8 cellular contexts compared by ENCODE assay signal in the genomic region with DNA sequence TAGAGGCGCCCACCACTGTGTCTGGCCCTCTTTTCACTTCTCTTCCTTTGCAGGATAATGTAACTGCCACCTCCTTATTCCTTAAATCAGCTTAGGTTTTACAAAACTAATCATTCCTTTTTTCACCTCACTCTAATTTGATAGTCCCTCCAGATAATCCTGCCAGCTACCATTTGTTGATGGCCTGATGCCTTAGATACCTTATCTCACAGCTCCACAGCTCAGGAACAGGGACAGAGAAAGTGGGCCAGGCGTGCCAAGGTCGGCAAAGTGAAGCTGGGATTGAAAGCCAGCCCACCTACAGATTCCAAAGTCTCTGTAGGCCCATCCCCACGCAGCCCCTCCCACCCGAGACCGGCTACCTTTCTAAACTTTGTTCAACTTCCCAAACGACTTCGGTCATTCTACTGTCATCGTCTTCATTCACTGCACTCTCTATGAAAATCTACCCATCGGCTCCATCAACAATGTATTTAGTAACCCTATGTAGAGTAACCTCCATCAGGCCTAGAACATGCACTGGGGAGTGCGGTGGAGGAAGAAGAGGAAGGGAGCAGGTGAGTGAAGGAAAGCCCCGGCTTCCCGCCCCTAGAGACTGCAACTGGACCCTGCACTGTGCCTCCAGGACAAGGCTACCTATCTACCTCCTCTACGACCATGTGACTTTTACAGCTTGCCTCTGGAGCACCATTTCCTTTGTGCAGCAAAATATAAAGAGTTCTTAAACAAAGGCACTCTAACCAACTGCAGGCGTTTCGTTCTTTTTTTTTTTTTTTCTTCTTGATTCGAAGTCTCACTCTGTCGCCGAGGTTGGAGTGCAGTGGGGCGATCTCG. TPM values are rescaled to one million over a fixed set of nuclear protein-coding genes. Genes with fewer than 3 reads are reported as not detected.
A peak's percentile ranks its signal among the peaks of the same experiment; 100 is the strongest.
DNase-seq lines count a peak whose midpoint lies in the region; ATAC-seq and TF ChIP-seq lines count a peak whose summit lies in the region.

No MANE protein-coding gene starts in this region.

- CTCF ChIA-PET in activated CD4-positive, alpha-beta T cell treated with anti-CD3 and anti-CD28 coated beads, Interleukin-2, amount 10 ng/mL, durations not matched to agents 7 days and 5 days (lab: Charles Lee): interaction anchor here (0.7 to 1.9 kb wide), 13 partner anchors 8 to 268 kb away, joined by 3 to 6 read pairs (median 3); a partner anchor contains a TSS

- no peak for DNase-seq in activated CD4-positive, alpha-beta T cell treated with anti-CD3 and anti-CD28 coated beads, Interleukin-2, amount 10 ng/mL, durations not matched to agents 7 days and 5 days
- no peak for DNase-seq in activated CD4-positive, alpha-beta T cell treated with anti-CD3 and anti-CD28 coated beads for 4 hours
- DNase-seq in RPMI8226: peak; percentile 9
- peak in 1 of 2 donors; percentile 7 for DNase-seq in fibroblast of lung (ENCODE audit: low read depth in 2 of 2)
- peak; percentile 18 for DNase-seq in progenitor cell of endocrine pancreas (ENCODE audit: low spot score, unreplicated experiment)
- DNase-seq in activated CD4-positive, alpha-beta T cell treated with anti-CD3 and anti-CD28 coated beads for 48 hours: no peak

- H3K36me3 ChIP-seq in fibroblast of lung (ENCODE audit: control insufficient read depth, insufficient read depth, low read length): no peaks in the 10 kb centered on the region

- no peaks in the 10 kb centered on the region for H3K27me3 ChIP-seq in fibroblast of lung (ENCODE audit: control insufficient read depth, insufficient read depth, low read length)

- POLR2A ChIA-PET in activated CD4-positive, alpha-beta T cell treated with anti-CD3 and anti-CD28 coated beads, Interleukin-2, amount 10 ng/mL, durations not matched to agents 7 days and 5 days (lab: Charles Lee): interaction anchor here (0.6 to 0.7 kb wide), 3 partner anchors 53 to 502 kb away, joined by 3 to 5 read pairs (median 3); no protein-coding TSS in a partner anchor

- H3K79me2 ChIP-seq in fibroblast of lung (ENCODE audit: control insufficient read depth, insufficient read depth, low read length): peaks cover 10% of the 10 kb centered on the region

- TF ChIP-seq CTCF in fibroblast of lung (conservative IDR thresholded peaks at IDR 0.05 in 1 of 2, IDR thresholded peaks at IDR 0.05 in 1 of 2; ENCODE audit: low read depth in 1 of 2, low read length in 2 of 2) (no peak), progenitor cell of endocrine pancreas (IDR thresholded peaks at IDR 0.05; ENCODE audit: unreplicated experiment) (peak; percentile 31)

- H3K4me2 ChIP-seq in fibroblast of lung (ENCODE audit: extremely low read depth, insufficient read depth, low read length): peak overlapping the region; percentile 49

- H3K27me3 Mint-ChIP-seq in activated CD4-positive, alpha-beta T cell treated with anti-CD3 and anti-CD28 coated beads, Interleukin-2, amount 10 ng/mL, durations not matched to agents 7 days and 5 days: no peaks in the 10 kb centered on the region
- H3K27me3 Mint-ChIP-seq in progenitor cell of endocrine pancreas: no peaks in the 10 kb centered on the region

- ATAC-seq in GM21367 (IDR thresholded peaks at IDR 0.05; ENCODE audit: unreplicated experiment): no peak
- ATAC-seq in GM21529 (IDR thresholded peaks at IDR 0.05; ENCODE audit: unreplicated experiment): no peak

- H3K4me1 Mint-ChIP-seq in activated CD4-positive, alpha-beta T cell treated with anti-CD3 and anti-CD28 coated beads, Interleukin-2, amount 10 ng/mL, durations not matched to agents 7 days and 5 days: peaks cover 47% of the 10 kb centered on the region
- H3K4me1 Mint-ChIP-seq in progenitor cell of endocrine pancreas (ENCODE audit: low read depth): peaks cover 27% of the 10 kb centered on the region

- H3K9me3 Mint-ChIP-seq in activated CD4-positive, alpha-beta T cell treated with anti-CD3 and anti-CD28 coated beads, Interleukin-2, amount 10 ng/mL, durations not matched to agents 7 days and 5 days: no peaks in the 10 kb centered on the region
- no peaks in the 10 kb centered on the region for H3K9me3 Mint-ChIP-seq in progenitor cell of endocrine pancreas (ENCODE audit: low read depth)

- H3K27ac Mint-ChIP-seq in activated CD4-positive, alpha-beta T cell treated with anti-CD3 and anti-CD28 coated beads, Interleukin-2, amount 10 ng/mL, durations not matched to agents 7 days and 5 days: peak overlapping the region; percentile 90
- H3K27ac Mint-ChIP-seq in progenitor cell of endocrine pancreas: peak overlapping the region; percentile 100

- peak overlapping the region; percentile 64 for H2AFZ ChIP-seq in fibroblast of lung (ENCODE audit: low read length)

- peak overlapping the region; percentile 40 for H3K9ac ChIP-seq in fibroblast of lung (ENCODE audit: insufficient read depth, low read length)

- peaks cover 34% of the 10 kb centered on the region for H3K36me3 Mint-ChIP-seq in activated CD4-positive, alpha-beta T cell treated with anti-CD3 and anti-CD28 coated beads, Interleukin-2, amount 10 ng/mL, durations not matched to agents 7 days and 5 days (ENCODE audit: low read depth)
- H3K36me3 Mint-ChIP-seq in progenitor cell of endocrine pancreas (ENCODE audit: insufficient read depth): peaks cover 26% of the 10 kb centered on the region

- H3K4me3 Mint-ChIP-seq in activated CD4-positive, alpha-beta T cell treated with anti-CD3 and anti-CD28 coated beads, Interleukin-2, amount 10 ng/mL, durations not matched to agents 7 days and 5 days: peak overlapping the region; percentile 93
- peak overlapping the region; percentile 96 for H3K4me3 Mint-ChIP-seq in progenitor cell of endocrine pancreas (ENCODE audit: low read depth)

- H4K20me1 ChIP-seq in fibroblast of lung (ENCODE audit: control insufficient read depth, extremely low read depth, insufficient read depth, low read length): no peaks in the 10 kb centered on the region

- H3K4me1 ChIP-seq in fibroblast of lung (ENCODE audit: control insufficient read depth, extremely low read depth, insufficient read depth, low read length): peaks cover 2% of the 10 kb centered on the region

- H3K9me3 ChIP-seq in fibroblast of lung (ENCODE audit: control insufficient read depth, insufficient read depth, low read depth, low read length): no peaks in the 10 kb centered on the region

- peak overlapping the region; percentile 73 to 84 (median 80) for H3K4me3 ChIP-seq in fibroblast of lung (replicated peaks in 1 of 4; ENCODE audit: control extremely low read depth in 1 of 4, insufficient read depth in 1 of 4, low read depth in 3 of 4, low read length in 4 of 4)

- peak overlapping the region; percentile 80 for H3K27ac ChIP-seq in fibroblast of lung (ENCODE audit: insufficient read depth, low read length)

RNA-seq across cellular contexts. Expression of a gene that starts 1.5 kb away (rescaled TPM):
- total RNA-seq in activated CD4-positive, alpha-beta T cell treated with anti-CD3 and anti-CD28 coated beads, Interleukin-2, amount 10 ng/mL, durations not matched to agents 7 days and 5 days: 10 to 100 TPM; 25.7 to 31.5 TPM
- total RNA-seq in fibroblast of lung (31.3 and 33.5 TPM in 2 replicates), progenitor cell of endocrine pancreas (61.0 and 68.2 TPM in 2 replicates)
- polyA plus RNA-seq in fibroblast of lung: 44.7 and 45.5 TPM in 2 replicates
- 15.0 and 21.6 TPM in 2 replicates for polyA plus RNA-seq in fibroblast of lung (2012)
- 8.2 TPM in 1 of 2 replicates, not detected in the other for polyA minus RNA-seq in fibroblast of lung (ENCODE audit: low replicate concordance)

RNA-seq across cellular contexts. Expression of a gene that starts 28.1 kb away (rescaled TPM):
- 10 to 100 TPM; 18.7 TPM for total RNA-seq in activated CD4-positive, alpha-beta T cell treated with anti-CD3 and anti-CD28 coated beads, Interleukin-2, amount 10 ng/mL, durations not matched to agents 7 days and 5 days
- total RNA-seq in fibroblast of lung (10.5 and 18.0 TPM in 2 replicates), progenitor cell of endocrine pancreas (47.6 and 54.7 TPM in 2 replicates)
- polyA plus RNA-seq in fibroblast of lung: 15.9 and 16.1 TPM in 2 replicates
- 24.3 and 31.0 TPM in 2 replicates for polyA plus RNA-seq in fibroblast of lung (2012)
- polyA minus RNA-seq in fibroblast of lung (ENCODE audit: low replicate concordance): 17.3 and 17.5 TPM in 2 replicates

Comparison
In these comparisons a context has a peak if more than half of its experiments do, and no peak if none do; other contexts are left out.
1. DNase-seq: peak in RPMI8226 (single experiment) and progenitor cell of endocrine pancreas (single experiment); none in activated CD4-positive, alpha-beta T cell treated with anti-CD3 and anti-CD28 coated beads, Interleukin-2, amount 10 ng/mL, durations not matched to agents 7 days and 5 days (single experiment), activated CD4-positive, alpha-beta T cell treated with anti-CD3 and anti-CD28 coated beads for 4 hours (0 of 2) and activated CD4-positive, alpha-beta T cell treated with anti-CD3 and anti-CD28 coated beads for 48 hours (single experiment).